Comparison of ENCODE assay signal across 20 cellular contexts in the genomic region with DNA sequence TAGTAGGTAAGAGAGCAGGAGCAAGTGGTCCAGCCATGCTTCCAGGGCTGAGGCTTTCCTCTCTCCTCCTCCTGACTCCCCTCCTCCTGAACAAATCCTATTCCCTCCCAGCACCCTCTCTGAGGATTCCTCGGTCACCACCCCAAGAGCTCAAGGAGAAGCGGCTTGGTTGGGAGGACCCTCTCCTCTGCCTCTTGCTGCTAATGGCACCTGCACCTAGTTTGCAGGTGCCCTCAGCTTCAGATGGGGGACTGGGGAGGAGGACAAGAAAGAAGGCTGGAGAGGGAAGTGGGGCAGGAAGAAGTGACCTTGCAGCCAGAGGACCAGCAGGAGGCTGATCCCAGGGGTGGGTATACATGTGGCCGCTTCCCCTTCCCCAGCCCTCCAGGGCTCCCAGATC. TPM values are rescaled to one million over a fixed set of nuclear protein-coding genes. Genes with fewer than 3 reads are reported as not detected.
A peak's percentile ranks its signal among the peaks of the same experiment; 100 is the strongest.
DNase-seq lines count a peak whose midpoint lies in the region; ATAC-seq, FAIRE-seq and TF ChIP-seq lines count a peak whose summit lies in the region.
"Had no signal": no experiment of that assay in that cellular context is flagged by ENCODE, and none has a peak within 500 bp of the region (broad histone marks: within the 10 kb centered on the region; RNA-seq: fewer than 3 reads in every experiment).

No MANE protein-coding gene starts in this region.

- no peak overlapping the region for H2AK5ac ChIP-seq in neuronal stem cell (ENCODE audit: low read depth, low read length)

- no peak overlapping the region for H2AFZ ChIP-seq in neuronal stem cell (ENCODE audit: low read length)

- no peak overlapping the region for H3K9ac ChIP-seq in neuronal stem cell (ENCODE audit: low read depth, low read length, poor library complexity)

- H3K4ac ChIP-seq in neuronal stem cell (ENCODE audit: low read length), result no peak overlapping the region

- H3K4me3 Mint-ChIP-seq in T-helper 2 cell treated with Interferon-gamma antibody and Interleukin-4, amounts not matched to agents 5 μg/mL and 100 μg/mL, for 36 hours, result no peak overlapping the region
- H3K4me3 Mint-ChIP-seq: CD14-positive monocyte; CD4-positive, alpha-beta memory T cell had no signal

- ATAC-seq in Right ventricle myocardium inferior (no peak), HG02840 (IDR thresholded peaks at IDR 0.05; ENCODE audit: low FRiP score, unreplicated experiment) (no peak)
- ATAC-seq: A549, HCT116, HepG2 had no signal

- H3K23ac ChIP-seq in neuronal stem cell (ENCODE audit: low read depth, low read length, poor library complexity), result peak overlapping the region; percentile 61

- no peaks in the 10 kb centered on the region for H3K36me3 ChIP-seq in neuronal stem cell (replicated peaks in 1 of 2; ENCODE audit: control insufficient read depth in 2 of 2, insufficient read depth in 2 of 2, low read length in 2 of 2)

- H4K8ac ChIP-seq in neuronal stem cell (ENCODE audit: low read depth, low read length), result no peak overlapping the region

- no peak overlapping the region for H3K27ac ChIP-seq in neuronal stem cell (replicated peaks; ENCODE audit: low read length)
- H3K27ac ChIP-seq: 22Rv1, A549 had no signal

- peak; percentile 1 for DNase-seq in T-helper 2 cell treated with Interferon-gamma antibody and Interleukin-4, amounts not matched to agents 5 μg/mL and 100 μg/mL, for 36 hours (ENCODE audit: low spot score)
- DNase-seq in T-helper 2 cell, result no peak
- peak; percentile 43 for DNase-seq in cardiac septum (ENCODE audit: low spot score)
- DNase-seq in Right ventricle myocardium inferior (ENCODE audit: missing footprints), result no peak
- no peak for DNase-seq in neuronal stem cell (ENCODE audit: low spot score)
- DNase-seq in urothelium cell line (ENCODE audit: low spot score), result peak; percentile 2
- no peak for DNase-seq in D721Med (ENCODE audit: insufficient read length, low spot score)
- DNase-seq: AML-193; CD4-positive, alpha-beta memory T cell; DMS79 treated with DMSO at 0.1 percent for 48 hours; GF-D8; GOT3; H7 had no signal

- no peak overlapping the region for H3K4me2 ChIP-seq in neuronal stem cell (ENCODE audit: insufficient read depth, low read length, poor library complexity, severe bottlenecking)
- H3K4me2 ChIP-seq: A549 had no signal

- H2BK15ac ChIP-seq in neuronal stem cell (ENCODE audit: low read length), result no peak overlapping the region

- H3K27me3 ChIP-seq in neuronal stem cell (ENCODE audit: control insufficient read depth in 3 of 3, insufficient read depth in 3 of 3, low read depth in 1 of 3, low read length in 3 of 3), result peaks cover 0 to 3% (median 2%) of the 10 kb centered on the region in 3 experiments

- H2BK12ac ChIP-seq in neuronal stem cell (ENCODE audit: low read length), result no peak overlapping the region

- H3K4me3 ChIP-seq in neuronal stem cell (ENCODE audit: low read length in 2 of 2), result no peak overlapping the region
- H3K4me3 ChIP-seq: A549 had no signal

- H3K9me3 Mint-ChIP-seq in T-helper 2 cell treated with Interferon-gamma antibody and Interleukin-4, amounts not matched to agents 5 μg/mL and 100 μg/mL, for 36 hours, result peaks cover 9% of the 10 kb centered on the region

- no peak overlapping the region for H3K27ac Mint-ChIP-seq in T-helper 2 cell treated with Interferon-gamma antibody and Interleukin-4, amounts not matched to agents 5 μg/mL and 100 μg/mL, for 36 hours
- H3K27ac Mint-ChIP-seq: CD4-positive, alpha-beta memory T cell had no signal

- peaks cover 44% of the 10 kb centered on the region for H3K27me3 Mint-ChIP-seq in T-helper 2 cell treated with Interferon-gamma antibody and Interleukin-4, amounts not matched to agents 5 μg/mL and 100 μg/mL, for 36 hours (ENCODE audit: low read depth)

- peaks cover 2 to 5% of the 10 kb centered on the region in 2 donors for H3K9me3 ChIP-seq in neuronal stem cell (replicated peaks in 1 of 2; ENCODE audit: control insufficient read depth in 2 of 2, insufficient read depth in 1 of 2, low read depth in 1 of 2, low read length in 2 of 2)

- peak overlapping the region; percentile 77 for H3K18ac ChIP-seq in neuronal stem cell (ENCODE audit: low read length)

- no peaks in the 10 kb centered on the region for H3K36me3 Mint-ChIP-seq in T-helper 2 cell treated with Interferon-gamma antibody and Interleukin-4, amounts not matched to agents 5 μg/mL and 100 μg/mL, for 36 hours (ENCODE audit: low read depth)
- H3K36me3 Mint-ChIP-seq: CD14-positive monocyte had no signal

- no peaks in the 10 kb centered on the region for H3K4me1 ChIP-seq in neuronal stem cell (ENCODE audit: control insufficient read depth in 2 of 2, insufficient read depth in 1 of 2, low read depth in 1 of 2, low read length in 2 of 2)
- H3K4me1 ChIP-seq: A549 had no signal

- H4K91ac ChIP-seq in neuronal stem cell (ENCODE audit: low read depth, low read length, poor library complexity), result no peak overlapping the region

- no peak for TF ChIP-seq CTCF in D721Med (IDR thresholded peaks at IDR 0.05; ENCODE audit: insufficient read depth, missing control alignments)

- intact Hi-C loops in cardiac septum (cut with DNase I), result no loop called here
- intact Hi-C loops in Right ventricle myocardium inferior (cut with DNase I), result no loop called here

- no CpG with 5 or more reads among the region's 3 CpGs for WGBS in neuronal stem cell (ENCODE audit: extremely low coverage in 2 of 2, insufficient read length in 2 of 2, insufficient replicate concordance in 1 of 2), 2 donors

- H2BK120ac ChIP-seq in neuronal stem cell (ENCODE audit: low read depth, low read length), result no peak overlapping the region

- no peaks in the 10 kb centered on the region for H3K4me1 Mint-ChIP-seq in T-helper 2 cell treated with Interferon-gamma antibody and Interleukin-4, amounts not matched to agents 5 μg/mL and 100 μg/mL, for 36 hours (ENCODE audit: low read depth)
- H3K4me1 Mint-ChIP-seq: CD14-positive monocyte; CD4-positive, alpha-beta memory T cell had no signal

- no peaks in the 10 kb centered on the region for H3K79me1 ChIP-seq in neuronal stem cell (ENCODE audit: low read depth, low read length)

- FAIRE-seq in urothelium cell line (lab: Jason Lieb, UNC) (no peak), D721Med (lab: Jason Lieb, UNC) (no peak)
- FAIRE-seq: A549, HepG2 had no signal

- H2BK5ac ChIP-seq in neuronal stem cell (ENCODE audit: low read length), result peak overlapping the region; percentile 68

- no peak overlapping the region for H3K14ac ChIP-seq in neuronal stem cell (ENCODE audit: low read length)

RNA-seq across cellular contexts. Expression of a gene that starts 17.5 kb away (rescaled TPM):
- total RNA-seq in cardiac septum, result not detected
- not detected for total RNA-seq in Right ventricle myocardium inferior
- not detected for polyA plus RNA-seq in neuronal stem cell (2013, experiment 1 of 2)
- polyA plus RNA-seq in neuronal stem cell (2013, experiment 2 of 2), result not detected
- total RNA-seq: CD4-positive, alpha-beta memory T cell; H7; HepG2 had no signal
- polyA plus RNA-seq: A549; BJ; CD14-positive monocyte; CD4-positive, alpha-beta memory T cell; HepG2 had no signal

Comparison
In these comparisons a context has a peak if more than half of its experiments do, and no peak if none do; other contexts are left out.
1. DNase-seq: peak in T-helper 2 cell treated with Interferon-gamma antibody and Interleukin-4, amounts not matched to agents 5 μg/mL and 100 μg/mL, for 36 hours (single experiment), cardiac septum (single experiment) and urothelium cell line (single experiment); none in T-helper 2 cell (0 of 5), Right ventricle myocardium inferior (single experiment), neuronal stem cell (single experiment) and D721Med (single experiment).